Comparison of ENCODE assay signal across 8 cellular contexts in the genomic region with DNA sequence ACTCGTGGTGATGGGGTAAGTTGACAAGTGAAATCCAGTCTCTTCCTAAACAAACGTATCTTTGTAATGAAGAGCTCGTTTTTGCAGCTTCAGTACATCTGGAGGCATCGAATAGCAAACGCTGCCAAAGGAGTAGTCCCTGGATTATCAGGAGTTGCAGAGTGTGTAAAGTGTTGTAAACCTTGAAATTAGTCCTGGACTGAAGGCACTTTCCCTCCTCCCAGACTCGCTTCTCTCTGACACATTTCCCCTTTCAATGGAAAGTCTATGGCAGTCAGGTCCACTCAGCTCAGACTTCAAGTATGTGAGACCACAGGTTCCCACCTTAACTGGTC. TPM values are rescaled to one million over a fixed set of nuclear protein-coding genes. Genes with fewer than 3 reads are reported as not detected.
DNase-seq lines count a peak whose midpoint lies in the region; TF ChIP-seq lines count a peak whose summit lies in the region.

No MANE protein-coding gene starts in this region.

- no peaks in the 10 kb centered on the region for H3K9me3 ChIP-seq in suprapubic skin

- DNase-seq in T-helper 2 cell treated with Interferon-gamma antibody and Interleukin-4, amounts not matched to agents 5 μg/mL and 100 μg/mL, for 36 hours (ENCODE audit: low spot score), result no peak
- DNase-seq in T-helper 2 cell (no peak), kidney epithelial cell (ENCODE audit: low read depth) (no peak), suprapubic skin (ENCODE audit: low spot score in 2 of 2) (no peak), NCI-H1436 treated with DMSO at 0.1 percent for 48 hours (lab: John Stamatoyannopoulos, UW) (no peak), pons (ENCODE audit: low spot score) (no peak)
- DNase-seq in activated naive CD8-positive, alpha-beta T cell treated with anti-CD3 and anti-CD28 coated beads for 36 hours, result no peak
- no peak for DNase-seq in stimulated activated CD4-positive, alpha-beta T cell treated with anti-CD3 and anti-CD28 coated beads, Interleukin-4, amount 100 ng/mL, for 24 hours

- H3K27ac Mint-ChIP-seq in T-helper 2 cell treated with Interferon-gamma antibody and Interleukin-4, amounts not matched to agents 5 μg/mL and 100 μg/mL, for 36 hours, result no peak overlapping the region
- no peak overlapping the region for H3K27ac Mint-ChIP-seq in activated naive CD8-positive, alpha-beta T cell treated with anti-CD3 and anti-CD28 coated beads for 36 hours

- H3K4me3 Mint-ChIP-seq in T-helper 2 cell treated with Interferon-gamma antibody and Interleukin-4, amounts not matched to agents 5 μg/mL and 100 μg/mL, for 36 hours, result peak overlapping the region; percentile 93
- H3K4me3 Mint-ChIP-seq in activated naive CD8-positive, alpha-beta T cell treated with anti-CD3 and anti-CD28 coated beads for 36 hours, result peak overlapping the region; percentile 85

- peaks cover 23% of the 10 kb centered on the region for H3K4me1 Mint-ChIP-seq in T-helper 2 cell treated with Interferon-gamma antibody and Interleukin-4, amounts not matched to agents 5 μg/mL and 100 μg/mL, for 36 hours (ENCODE audit: low read depth)
- peaks cover 22% of the 10 kb centered on the region for H3K4me1 Mint-ChIP-seq in activated naive CD8-positive, alpha-beta T cell treated with anti-CD3 and anti-CD28 coated beads for 36 hours

- peaks cover 11% of the 10 kb centered on the region for H3K36me3 Mint-ChIP-seq in T-helper 2 cell treated with Interferon-gamma antibody and Interleukin-4, amounts not matched to agents 5 μg/mL and 100 μg/mL, for 36 hours (ENCODE audit: low read depth)
- H3K36me3 Mint-ChIP-seq in activated naive CD8-positive, alpha-beta T cell treated with anti-CD3 and anti-CD28 coated beads for 36 hours, result peaks cover 6% of the 10 kb centered on the region

- H3K4me3 ChIP-seq in kidney epithelial cell (ENCODE audit: low read depth, low read length) (peak overlapping the region; percentile 63), suprapubic skin (peak overlapping the region; percentile 98)

- H3K27me3 ChIP-seq in kidney epithelial cell (ENCODE audit: control insufficient read depth, insufficient read depth, low read length) (no peaks in the 10 kb centered on the region), suprapubic skin (no peaks in the 10 kb centered on the region)

- TF ChIP-seq CTCF in kidney epithelial cell (IDR thresholded peaks at IDR 0.05; ENCODE audit: insufficient read depth, low read length, poor library complexity, severe bottlenecking) (no peak), suprapubic skin (IDR thresholded peaks at IDR 0.05) (no peak)

- TF ChIP-seq POLR2A in suprapubic skin (IDR thresholded peaks at IDR 0.05), result no peak

- H3K4me1 ChIP-seq in suprapubic skin, result peaks cover 31% of the 10 kb centered on the region

- TF ChIP-seq EP300 in suprapubic skin (IDR thresholded peaks at IDR 0.05), result no peak

- peaks cover 27% of the 10 kb centered on the region for H3K27me3 Mint-ChIP-seq in T-helper 2 cell treated with Interferon-gamma antibody and Interleukin-4, amounts not matched to agents 5 μg/mL and 100 μg/mL, for 36 hours (ENCODE audit: low read depth)
- H3K27me3 Mint-ChIP-seq in activated naive CD8-positive, alpha-beta T cell treated with anti-CD3 and anti-CD28 coated beads for 36 hours, result peaks cover 26% of the 10 kb centered on the region

- peak overlapping the region; percentile 92 for H3K27ac ChIP-seq in suprapubic skin

- H3K36me3 ChIP-seq in kidney epithelial cell (ENCODE audit: control insufficient read depth, insufficient read depth, low read length), result no peaks in the 10 kb centered on the region
- H3K36me3 ChIP-seq in suprapubic skin, result no peaks in the 10 kb centered on the region

- 11% methylated on average over 6 of the region's 6 CpGs for WGBS in suprapubic skin

- H3K9me3 Mint-ChIP-seq in T-helper 2 cell treated with Interferon-gamma antibody and Interleukin-4, amounts not matched to agents 5 μg/mL and 100 μg/mL, for 36 hours, result no peaks in the 10 kb centered on the region
- H3K9me3 Mint-ChIP-seq in activated naive CD8-positive, alpha-beta T cell treated with anti-CD3 and anti-CD28 coated beads for 36 hours, result no peaks in the 10 kb centered on the region

RNA-seq across cellular contexts. Expression of gene PBX3, which starts 1.5 kb away (rescaled TPM):
- 10 to 100 TPM; 14.6 to 14.9 TPM for total RNA-seq in activated naive CD8-positive, alpha-beta T cell treated with anti-CD3 and anti-CD28 coated beads for 36 hours
- 10.6 and 11.5 TPM in 2 replicates for total RNA-seq in kidney epithelial cell
- 10 to 100 TPM; 25.7 to 71.5 (median 45.1) TPM for total RNA-seq in suprapubic skin

RNA-seq across cellular contexts. Expression of gene MAPKAP1, which starts 38.6 kb away (rescaled TPM):
- 10 to 100 TPM; 91.8 to 92.2 TPM for total RNA-seq in activated naive CD8-positive, alpha-beta T cell treated with anti-CD3 and anti-CD28 coated beads for 36 hours
- 101 and 116 TPM in 2 replicates for total RNA-seq in kidney epithelial cell
- total RNA-seq in suprapubic skin, result 10 to 100 TPM; 57.6 to 70.2 (median 68.7) TPM
